In genomic region chr2:72712977-72713376, GRCh38 we compare ENCODE assay signal across 27 cellular contexts.
"Had no signal": no experiment of that assay in that cellular context is flagged by ENCODE, and none has a peak within 500 bp of the region (broad histone marks: within the 10 kb centered on the region; RNA-seq: fewer than 3 reads in every experiment).

No MANE protein-coding gene starts in this region.

- H3K27ac ChIP-seq: stomach, suprapubic skin, testis, thoracic aorta, thyroid gland, tibial artery, tibial nerve, transverse colon, upper lobe of left lung, upper lobe of right lung, uterus, vagina had no signal

- H3K36me3 ChIP-seq: thoracic aorta, thyroid gland, upper lobe of right lung, uterus, vagina had no signal

- H3K4me3 ChIP-seq: stomach, suprapubic skin, testis, thoracic aorta, thyroid gland, tibial artery, tibial nerve, transverse colon, upper lobe of left lung, upper lobe of right lung, uterus, vagina had no signal

- DNase-seq: stimulated activated CD4-positive, alpha-beta T cell treated with anti-CD3 and anti-CD28 coated beads, Interleukin-2, amount 100 ng/mL, for 48 hours; stimulated activated CD4-positive, alpha-beta T cell treated with anti-CD3 and anti-CD28 coated beads, Interleukin-4, amount 100 ng/mL, for 1 hour; stimulated activated CD4-positive, alpha-beta T cell treated with anti-CD3 and anti-CD28 coated beads, Interleukin-4, amount 100 ng/mL, for 24 hours; stimulated activated CD4-positive, alpha-beta T cell treated with anti-CD3 and anti-CD28 coated beads, Interleukin-4, amount 100 ng/mL, for 4 hours; stimulated activated CD8-positive, alpha-beta memory T cell treated with anti-CD3 and anti-CD28 coated beads, Interleukin-4, amount 100 ng/mL, for 48 hours; stimulated activated naive B cell treated with anti-CD40 and anti-IgM and Interleukin-4, amounts not matched to agents 10 μg/mL and 1 μg/mL and 100 μg/mL, for 72 hours; stimulated activated naive CD4-positive, alpha-beta T cell; stimulated activated naive CD4-positive, alpha-beta T cell treated with Interleukin-2 at 50 U/mL for 16 hours; stimulated activated naive CD8-positive, alpha-beta T cell treated with anti-CD3 and anti-CD28 coated beads, Interleukin-15, amount 100 ng/mL, for 72 hours; stimulated activated naive CD8-positive, alpha-beta T cell treated with anti-CD3 and anti-CD28 coated beads, Interleukin-15, Interleukin-2, amounts not matched to agents 100 U/mL and 50 U/mL, for 24 hours; stomach; substantia nigra; testis; thyroid gland; tibial artery; transverse colon; trophoblast cell; upper lobe of left lung; upper lobe of right lung; uterus had no signal

- ATAC-seq: stimulated activated effector memory CD8-positive, alpha-beta T cell treated with anti-CD3 and anti-CD28 coated beads, Interleukin-12 subunit alpha, Interleukin-12 subunit beta, amount 100 ng/mL, for 72 hours; stimulated activated memory B cell treated with anti-CD40 and anti-IgM and Interleukin-4, amounts not matched to agents 10 μg/mL and 1 μg/mL and 100 μg/mL, for 72 hours; stimulated activated naive B cell treated with anti-CD40 and anti-IgM and Interleukin-4, amounts not matched to agents 10 μg/mL and 1 μg/mL and 100 μg/mL, for 72 hours; stimulated activated naive CD8-positive, alpha-beta T cell treated with anti-CD3 and anti-CD28 coated beads, Interleukin-15, amount 100 ng/mL, for 72 hours; stimulated activated naive CD8-positive, alpha-beta T cell treated with anti-CD3 and anti-CD28 coated beads, Interleukin-15, Interleukin-2, amounts not matched to agents 100 U/mL and 50 U/mL, for 24 hours; upper lobe of right lung had no signal

- H3K9me3 ChIP-seq: stomach, suprapubic skin, testis, thoracic aorta, thyroid gland, tibial artery, tibial nerve, transverse colon, upper lobe of left lung, upper lobe of right lung, uterus, vagina had no signal

- FAIRE-seq: urothelium cell line had no signal

- H3K4me1 ChIP-seq: suprapubic skin, testis, thyroid gland, tibial artery, tibial nerve, transverse colon, upper lobe of left lung, upper lobe of right lung, uterus, vagina had no signal

- H3K27me3 ChIP-seq: stomach, suprapubic skin, testis, thyroid gland, tibial artery, tibial nerve, transverse colon, upper lobe of left lung, upper lobe of right lung, uterus, vagina had no signal
